In the genomic region with DNA sequence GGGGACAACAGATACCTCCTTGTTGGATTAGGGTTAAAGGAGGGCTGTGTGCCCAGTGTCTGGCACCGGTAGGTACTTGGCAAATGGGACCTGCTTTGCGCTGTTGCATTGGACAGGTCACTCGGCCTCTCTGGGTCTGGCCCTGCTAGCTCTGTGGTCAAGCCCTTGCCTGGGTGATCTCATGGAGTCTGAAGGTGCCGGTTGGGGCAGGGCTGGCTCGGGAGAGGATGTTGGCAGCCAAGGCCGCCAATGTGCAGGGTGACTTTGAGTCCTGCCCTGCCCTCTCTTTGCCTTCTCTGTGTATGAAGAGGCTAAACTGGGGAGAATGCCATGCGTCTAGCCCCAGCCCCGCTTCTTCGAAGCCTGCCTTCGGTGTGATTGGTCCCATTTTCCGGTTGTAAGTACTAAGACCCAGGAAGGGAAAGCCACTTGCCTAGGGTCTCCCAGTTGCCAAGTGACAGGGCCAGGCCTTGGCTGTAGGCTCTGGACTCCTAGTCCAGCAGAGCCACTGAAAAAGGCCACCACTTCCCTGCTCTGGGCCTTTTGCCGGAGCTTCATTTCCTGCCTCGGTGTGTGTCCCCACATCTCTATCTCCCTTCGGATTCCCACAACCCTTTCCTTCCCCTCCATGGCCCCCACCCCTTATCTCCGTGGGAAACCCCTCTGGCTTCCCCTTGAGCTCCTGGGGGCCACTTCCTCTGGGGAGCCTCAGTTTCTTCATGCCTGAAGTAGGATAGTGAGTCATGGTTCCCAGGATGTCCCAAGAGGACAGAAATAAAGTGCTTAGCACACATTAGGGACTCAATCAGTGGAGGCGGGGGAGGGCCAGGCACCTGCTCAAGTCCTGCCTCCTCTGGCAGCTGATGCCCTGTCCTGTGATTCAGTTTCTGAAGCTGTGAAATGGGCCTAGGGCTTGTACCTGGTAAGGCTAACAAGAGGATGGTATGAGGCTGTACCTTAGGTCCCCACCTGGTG, we compare ENCODE assay signal across 10 cellular contexts. TPM values are rescaled to one million over a fixed set of nuclear protein-coding genes. Genes with fewer than 3 reads are reported as not detected.
DNase-seq lines count a peak whose midpoint lies in the region; ATAC-seq and TF ChIP-seq lines count a peak whose summit lies in the region.
"Had no signal": no experiment of that assay in that cellular context is flagged by ENCODE, and none has a peak within 500 bp of the region (broad histone marks: within the 10 kb centered on the region; RNA-seq: fewer than 3 reads in every experiment).

No MANE protein-coding gene starts in this region.

- H3K36me3 ChIP-seq in naive thymus-derived CD4-positive, alpha-beta T cell (ENCODE audit: control insufficient read depth in 2 of 3, insufficient read depth in 3 of 3, low read length in 3 of 3): no peaks in the 10 kb centered on the region

- H3K27me3 Mint-ChIP-seq in naive thymus-derived CD4-positive, alpha-beta T cell: peaks cover 0 to 1% (median 0%) of the 10 kb centered on the region in 5 donors
- no peaks in the 10 kb centered on the region for H3K27me3 Mint-ChIP-seq in activated CD8-positive, alpha-beta memory T cell treated with anti-CD3 and anti-CD28 coated beads, Interleukin-2, amount 10 ng/mL, durations not matched to agents 7 days and 5 days
- H3K27me3 Mint-ChIP-seq: effector memory CD8-positive, alpha-beta T cell had no signal

- no peak for TF ChIP-seq CTCF in AG04450 (IDR thresholded peaks at IDR 0.05; ENCODE audit: low read depth, low read length)
- no peak for TF ChIP-seq CTCF in cardiac fibroblast (IDR thresholded peaks at IDR 0.05; ENCODE audit: low read depth, low read length)

- CTCF ChIA-PET in AG04450 (lab: Charles Lee): interaction anchor here (1.0 kb wide), 1 partner anchor 80 kb away, joined by 4 read pairs; no protein-coding TSS in a partner anchor
- CTCF ChIA-PET in naive thymus-derived CD4-positive, alpha-beta T cell (lab: Charles Lee): interaction anchor here (0.5 kb wide), 1 partner anchor 34 kb away, joined by 3 read pairs; no protein-coding TSS in a partner anchor
- CTCF ChIA-PET in activated CD8-positive, alpha-beta memory T cell treated with anti-CD3 and anti-CD28 coated beads, Interleukin-2, amount 10 ng/mL, durations not matched to agents 7 days and 5 days (lab: Charles Lee): no interaction called here

- H3K27ac ChIP-seq in AG04450 (ENCODE audit: low read depth, low read length): peak overlapping the region; percentile 3
- H3K27ac ChIP-seq in naive thymus-derived CD4-positive, alpha-beta T cell (ENCODE audit: low read depth, low read length): no peak overlapping the region
- H3K27ac ChIP-seq: parathyroid adenoma had no signal

- peak overlapping the region in 1 of 9 donors; percentile 63 for H3K27ac Mint-ChIP-seq in naive thymus-derived CD4-positive, alpha-beta T cell
- H3K27ac Mint-ChIP-seq in activated CD8-positive, alpha-beta memory T cell treated with anti-CD3 and anti-CD28 coated beads, Interleukin-2, amount 10 ng/mL, durations not matched to agents 7 days and 5 days: no peak overlapping the region

- H3K4me3 ChIP-seq in AG04450 (ENCODE audit: low read depth, low read length) (no peak overlapping the region), cardiac fibroblast (replicated peaks in 1 of 2; ENCODE audit: low read depth in 2 of 2, low read length in 2 of 2) (no peak overlapping the region)
- no peak overlapping the region for H3K4me3 ChIP-seq in naive thymus-derived CD4-positive, alpha-beta T cell (ENCODE audit: low read length)

- no peak for DNase-seq in AG04450 (ENCODE audit: low read depth, low spot score)
- peak; percentile 39 for DNase-seq in HK-2 (ENCODE audit: unreplicated experiment)
- peak; percentile 63 to 70 for DNase-seq in cardiac fibroblast (ENCODE audit: low read depth in 2 of 2)
- no peak for DNase-seq in naive thymus-derived CD4-positive, alpha-beta T cell
- no peak for DNase-seq in activated CD8-positive, alpha-beta memory T cell treated with anti-CD3 and anti-CD28 coated beads, Interleukin-2, amount 10 ng/mL, durations not matched to agents 7 days and 5 days
- no peak for DNase-seq in HPDE6-E6E7 (ENCODE audit: extremely low spot score)
- DNase-seq: effector memory CD8-positive, alpha-beta T cell had no signal

- H3K9me3 ChIP-seq in AG04450 (ENCODE audit: control insufficient read depth, insufficient read depth, low read length): no peaks in the 10 kb centered on the region
- H3K9me3 ChIP-seq in naive thymus-derived CD4-positive, alpha-beta T cell (ENCODE audit: control insufficient read depth in 2 of 3, low read length in 3 of 3): no peaks in the 10 kb centered on the region

- POLR2A ChIA-PET in AG04450 (lab: Yijun Ruan, JAX): no interaction called here
- POLR2A ChIA-PET in naive thymus-derived CD4-positive, alpha-beta T cell (lab: Charles Lee): no interaction called here

- no peaks in the 10 kb centered on the region for H3K36me3 Mint-ChIP-seq in naive thymus-derived CD4-positive, alpha-beta T cell
- H3K36me3 Mint-ChIP-seq in activated CD8-positive, alpha-beta memory T cell treated with anti-CD3 and anti-CD28 coated beads, Interleukin-2, amount 10 ng/mL, durations not matched to agents 7 days and 5 days: no peaks in the 10 kb centered on the region

- H3K27me3 ChIP-seq in AG04450 (ENCODE audit: control insufficient read depth, insufficient read depth, low read length): no peaks in the 10 kb centered on the region
- no peaks in the 10 kb centered on the region for H3K27me3 ChIP-seq in naive thymus-derived CD4-positive, alpha-beta T cell (ENCODE audit: control insufficient read depth in 2 of 2, insufficient read depth in 2 of 2, low read length in 2 of 2)

- H3K9me3 Mint-ChIP-seq in naive thymus-derived CD4-positive, alpha-beta T cell: no peaks in the 10 kb centered on the region
- no peaks in the 10 kb centered on the region for H3K9me3 Mint-ChIP-seq in activated CD8-positive, alpha-beta memory T cell treated with anti-CD3 and anti-CD28 coated beads, Interleukin-2, amount 10 ng/mL, durations not matched to agents 7 days and 5 days (ENCODE audit: low read depth)
- H3K9me3 Mint-ChIP-seq: effector memory CD8-positive, alpha-beta T cell had no signal

- H3K4me1 ChIP-seq in naive thymus-derived CD4-positive, alpha-beta T cell (ENCODE audit: control insufficient read depth in 2 of 2, insufficient read depth in 2 of 2, low read length in 2 of 2): peaks cover 0 to 5% of the 10 kb centered on the region in 2 donors

- intact Hi-C loops in naive thymus-derived CD4-positive, alpha-beta T cell (cut with micrococcal nuclease): loop anchor here in 1 of 2 donors (5.0 kb wide), 2 partner anchors 32 to 63 kb away; a partner anchor contains a TSS

- ATAC-seq in naive thymus-derived CD4-positive, alpha-beta T cell: peak; percentile 43
- ATAC-seq in HG03469 (IDR thresholded peaks at IDR 0.05; ENCODE audit: unreplicated experiment) (no peak), HG03159 (IDR thresholded peaks at IDR 0.05; ENCODE audit: unreplicated experiment) (no peak)
- ATAC-seq in activated CD8-positive, alpha-beta memory T cell treated with anti-CD3 and anti-CD28 coated beads, Interleukin-2, amount 10 ng/mL, durations not matched to agents 7 days and 5 days: no peak
- ATAC-seq: effector memory CD8-positive, alpha-beta T cell had no signal

- H3K4me1 Mint-ChIP-seq in naive thymus-derived CD4-positive, alpha-beta T cell: peaks cover 0 to 13% (median 5%) of the 10 kb centered on the region in 7 donors
- H3K4me1 Mint-ChIP-seq in activated CD8-positive, alpha-beta memory T cell treated with anti-CD3 and anti-CD28 coated beads, Interleukin-2, amount 10 ng/mL, durations not matched to agents 7 days and 5 days: peaks cover 5% of the 10 kb centered on the region

- no peak overlapping the region for H3K4me3 Mint-ChIP-seq in naive thymus-derived CD4-positive, alpha-beta T cell
- H3K4me3 Mint-ChIP-seq in activated CD8-positive, alpha-beta memory T cell treated with anti-CD3 and anti-CD28 coated beads, Interleukin-2, amount 10 ng/mL, durations not matched to agents 7 days and 5 days: no peak overlapping the region
- H3K4me3 Mint-ChIP-seq: effector memory CD8-positive, alpha-beta T cell had no signal

RNA-seq across cellular contexts. Expression of a gene that starts 3.9 kb away (rescaled TPM):
- 13.9 and 19.1 TPM in 2 replicates for polyA plus RNA-seq in AG04450 (2011; rRNA removed)
- 21.9 and 28.6 TPM in 2 replicates for polyA minus RNA-seq in AG04450 (2011; rRNA and poly(A)+ RNA removed)
- total RNA-seq in naive thymus-derived CD4-positive, alpha-beta T cell: 10 to 100 TPM in 1 of 5 experiments, 1 to 10 TPM in 4; 2.8 to 26.6 (median 4.4) TPM
- under 1 TPM; 0.63 to 0.82 TPM for polyA plus RNA-seq in naive thymus-derived CD4-positive, alpha-beta T cell
- total RNA-seq in activated CD8-positive, alpha-beta memory T cell treated with anti-CD3 and anti-CD28 coated beads, Interleukin-2, amount 10 ng/mL, durations not matched to agents 7 days and 5 days: 1 to 10 TPM; 1.9 to 3.6 TPM

Comparison
In these comparisons a context has a peak if more than half of its experiments do, and no peak if none do; other contexts are left out.
1. DNase-seq: peak in HK-2 (single experiment) and cardiac fibroblast (2 of 2); none in AG04450 (single experiment), naive thymus-derived CD4-positive, alpha-beta T cell (0 of 9), activated CD8-positive, alpha-beta memory T cell treated with anti-CD3 and anti-CD28 coated beads, Interleukin-2, amount 10 ng/mL, durations not matched to agents 7 days and 5 days (single experiment) and HPDE6-E6E7 (single experiment).